ENCODE assay signal across 1 cellular context in genomic region chrX:110132450-110133114, GRCh38.
TF ChIP-seq lines count a peak whose summit lies in the region.

No MANE protein-coding gene starts in this region.

TF ChIP-seq in GM12878, 131 proteins besides CTCF, POLR2A, EP300 and RAD21 (continued from another document):
- TF ChIP-seq CUX1 (IDR thresholded peaks at IDR 0.05; ENCODE audit: insufficient replicate concordance, low read depth, low read length) (no peak), HSF1 (IDR thresholded peaks at IDR 0.05; ENCODE audit: low read depth, low read length) (no peak), MTA2 (IDR thresholded peaks at IDR 0.05; ENCODE audit: low read depth) (no peak), BMI1 (IDR thresholded peaks at IDR 0.05; ENCODE audit: borderline replicate concordance) (no peak), RUNX3 (IDR thresholded peaks at IDR 0.05; ENCODE audit: low read length) (peak; percentile 42; the same call in 1 of the 2 replicates), GATAD2B (conservative IDR thresholded peaks at IDR 0.05; ENCODE audit: low read depth) (no peak), YY1 (IDR thresholded peaks at IDR 0.05; ENCODE audit: low read depth, low read length) (no peak), JUNB (IDR thresholded peaks at IDR 0.05) (peak; percentile 81), SKIL (IDR thresholded peaks at IDR 0.05; ENCODE audit: low read depth, poor library complexity, severe bottlenecking) (no peak), ZBTB40 (IDR thresholded peaks at IDR 0.05; ENCODE audit: borderline replicate concordance) (no peak), HDAC6 (IDR thresholded peaks at IDR 0.05; ENCODE audit: unreplicated experiment) (no peak), ZNF207 (IDR thresholded peaks at IDR 0.05; ENCODE audit: borderline replicate concordance) (no peak), SMC3 (IDR thresholded peaks at IDR 0.05; ENCODE audit: borderline replicate concordance, low read length) (no peak), CEBPB (IDR thresholded peaks at IDR 0.05; ENCODE audit: borderline replicate concordance in 1 of 2, low read depth in 2 of 2, low read length in 2 of 2) (no peak), ZNF24 (IDR thresholded peaks at IDR 0.05) (no peak), RCOR1 (conservative IDR thresholded peaks at IDR 0.05; ENCODE audit: low read depth, low read length) (no peak)
